13 cellular contexts compared by ENCODE assay signal in the genomic region with DNA sequence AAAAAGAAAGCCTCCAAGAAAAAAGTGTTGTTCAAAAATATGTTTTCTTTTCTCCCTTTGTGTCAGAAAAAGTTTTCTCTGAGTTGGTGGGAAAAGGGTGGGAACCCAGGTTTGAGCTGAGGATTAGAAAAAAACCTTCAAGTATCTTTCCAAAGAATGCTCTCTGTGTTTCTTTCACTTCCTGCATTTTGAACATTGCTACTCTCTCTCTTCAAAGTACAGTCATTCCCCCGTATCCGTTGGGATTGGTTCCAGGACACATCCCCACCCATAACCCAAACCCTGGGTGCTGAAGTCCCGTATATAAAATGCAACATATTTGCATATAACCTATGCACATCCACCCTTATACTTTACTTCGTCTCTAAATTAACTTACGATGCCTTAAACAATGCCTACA.
DNase-seq lines count a peak whose midpoint lies in the region; ATAC-seq, FAIRE-seq and TF ChIP-seq lines count a peak whose summit lies in the region.
"Had no signal": no experiment of that assay in that cellular context is flagged by ENCODE, and none has a peak within 500 bp of the region (broad histone marks: within the 10 kb centered on the region; RNA-seq: fewer than 3 reads in every experiment).

No MANE protein-coding gene starts in this region.

- H3K36me3 ChIP-seq in iPS-20b (ENCODE audit: insufficient read depth, low read depth, low read length), result no peaks in the 10 kb centered on the region
- no peaks in the 10 kb centered on the region for H3K36me3 ChIP-seq in skeletal muscle satellite cell (ENCODE audit: insufficient read depth, low read length)
- H3K36me3 ChIP-seq: HAP-1 had no signal

- H3K36me3 Mint-ChIP-seq in activated CD8-positive, alpha-beta T cell treated with anti-CD3 and anti-CD28 coated beads, Interleukin-2, amount 10 ng/mL, durations not matched to agents 7 days and 5 days (ENCODE audit: low read depth), result no peaks in the 10 kb centered on the region

- H3K27me3 ChIP-seq in iPS-20b (ENCODE audit: insufficient read depth, low read length) (peaks cover 62% of the 10 kb centered on the region), skeletal muscle satellite cell (ENCODE audit: control insufficient read depth, insufficient read depth, low read length) (no peaks in the 10 kb centered on the region)

- POLR2A ChIA-PET in activated CD8-positive, alpha-beta T cell treated with anti-CD3 and anti-CD28 coated beads, Interleukin-2, amount 10 ng/mL, durations not matched to agents 7 days and 5 days (lab: Charles Lee), result no interaction called here

- CTCF ChIA-PET in activated CD8-positive, alpha-beta T cell treated with anti-CD3 and anti-CD28 coated beads, Interleukin-2, amount 10 ng/mL, durations not matched to agents 7 days and 5 days (lab: Charles Lee), result no interaction called here

- ATAC-seq in activated CD8-positive, alpha-beta T cell treated with anti-CD3 and anti-CD28 coated beads, Interleukin-2, amount 10 ng/mL, durations not matched to agents 7 days and 5 days, result no peak
- ATAC-seq in esophagus mucosa, result no peak
- ATAC-seq: Panc1 had no signal

- peaks cover 65% of the 10 kb centered on the region for H3K27me3 Mint-ChIP-seq in activated CD8-positive, alpha-beta T cell treated with anti-CD3 and anti-CD28 coated beads, Interleukin-2, amount 10 ng/mL, durations not matched to agents 7 days and 5 days (ENCODE audit: low read depth)

- no peak overlapping the region for H3K4me3 Mint-ChIP-seq in activated CD8-positive, alpha-beta T cell treated with anti-CD3 and anti-CD28 coated beads, Interleukin-2, amount 10 ng/mL, durations not matched to agents 7 days and 5 days

- H3K4me2 ChIP-seq in skeletal muscle satellite cell (ENCODE audit: low read length), result peak overlapping the region; percentile 93

- H3K27ac ChIP-seq in iPS-20b (ENCODE audit: low read length), result no peak overlapping the region

- H3K9ac ChIP-seq in iPS-20b (ENCODE audit: low read depth, low read length) (peak overlapping the region; percentile 87; the same call in 1 of the 2 replicates), skeletal muscle satellite cell (ENCODE audit: low read depth, low read length) (peak overlapping the region; percentile 88)

- peaks cover 28% of the 10 kb centered on the region for H3K4me1 Mint-ChIP-seq in activated CD8-positive, alpha-beta T cell treated with anti-CD3 and anti-CD28 coated beads, Interleukin-2, amount 10 ng/mL, durations not matched to agents 7 days and 5 days (ENCODE audit: low read depth)

- H3K9me3 ChIP-seq in iPS-20b (ENCODE audit: insufficient read depth, low read depth, low read length) (no peaks in the 10 kb centered on the region), skeletal muscle satellite cell (replicated peaks; ENCODE audit: low read length) (no peaks in the 10 kb centered on the region)
- H3K9me3 ChIP-seq: HAP-1 had no signal

- H3K9me3 Mint-ChIP-seq in activated CD8-positive, alpha-beta T cell treated with anti-CD3 and anti-CD28 coated beads, Interleukin-2, amount 10 ng/mL, durations not matched to agents 7 days and 5 days (ENCODE audit: insufficient read depth), result no peaks in the 10 kb centered on the region
- H3K9me3 Mint-ChIP-seq: activated B cell treated with CpG ODN at 0.5 μM for 24 hours had no signal

- peaks cover 27% of the 10 kb centered on the region for H3K4me1 ChIP-seq in iPS-20b (ENCODE audit: insufficient read depth, low read length)
- H3K4me1 ChIP-seq in skeletal muscle satellite cell (ENCODE audit: control insufficient read depth, insufficient read depth, low read length), result peaks cover 35% of the 10 kb centered on the region

- no peak for DNase-seq in GM12891 (ENCODE audit: insufficient read length, low spot score)
- DNase-seq in amniotic epithelial cell (ENCODE audit: low read depth), result peak; percentile 34
- no peak for DNase-seq in HTR-8/SVneo (ENCODE audit: insufficient read length, low spot score)
- DNase-seq in activated CD8-positive, alpha-beta T cell treated with anti-CD3 and anti-CD28 coated beads, Interleukin-2, amount 10 ng/mL, durations not matched to agents 7 days and 5 days, result no peak
- DNase-seq in hypothalamus (lab: John Stamatoyannopoulos, UW), result no peak
- DNase-seq: activated B cell treated with CpG ODN at 0.5 μM for 24 hours, NCI-H1436 treated with DMSO at 0.1 percent for 48 hours had no signal

- no peak overlapping the region for H3K27ac Mint-ChIP-seq in activated CD8-positive, alpha-beta T cell treated with anti-CD3 and anti-CD28 coated beads, Interleukin-2, amount 10 ng/mL, durations not matched to agents 7 days and 5 days
- H3K27ac Mint-ChIP-seq: activated B cell treated with CpG ODN at 0.5 μM for 24 hours had no signal

- no peak for TF ChIP-seq POLR2A in GM12891 (IDR thresholded peaks at IDR 0.05; ENCODE audit: low read depth, low read length)

- H3K4me3 ChIP-seq in iPS-20b (ENCODE audit: low read length), result peak overlapping the region; percentile 80
- no peak overlapping the region for H3K4me3 ChIP-seq in skeletal muscle satellite cell (ENCODE audit: low read length)
- H3K4me3 ChIP-seq: HAP-1 had no signal

- FAIRE-seq in GM12891 (lab: Jason Lieb, UNC), result no peak
- FAIRE-seq in HTR-8/SVneo (lab: Jason Lieb, UNC), result no peak
- FAIRE-seq: D721Med had no signal

TF ChIP-seq in GM12891, 5 proteins besides CTCF, POLR2A, EP300 and RAD21:
- no peak for TF ChIP-seq POU2F2 (IDR thresholded peaks at IDR 0.05; ENCODE audit: low read depth, low read length)
- TF ChIP-seq POLR2AphosphoS5 (IDR thresholded peaks at IDR 0.05; ENCODE audit: low read depth, low read length), result no peak
- TF ChIP-seq PAX5 (IDR thresholded peaks at IDR 0.05; ENCODE audit: insufficient read depth, low read length, severe bottlenecking), result no peak
- 0 out of 2 replicates have a peak, but pooled peaks have one; percentile 12 for TF ChIP-seq SPI1 (IDR thresholded peaks at IDR 0.05; ENCODE audit: low read depth, low read length)
- no peak for TF ChIP-seq TAF1 (IDR thresholded peaks at IDR 0.05; ENCODE audit: low read depth, low read length)
